ENCODE assay signal across 1 cellular context in the genomic region with DNA sequence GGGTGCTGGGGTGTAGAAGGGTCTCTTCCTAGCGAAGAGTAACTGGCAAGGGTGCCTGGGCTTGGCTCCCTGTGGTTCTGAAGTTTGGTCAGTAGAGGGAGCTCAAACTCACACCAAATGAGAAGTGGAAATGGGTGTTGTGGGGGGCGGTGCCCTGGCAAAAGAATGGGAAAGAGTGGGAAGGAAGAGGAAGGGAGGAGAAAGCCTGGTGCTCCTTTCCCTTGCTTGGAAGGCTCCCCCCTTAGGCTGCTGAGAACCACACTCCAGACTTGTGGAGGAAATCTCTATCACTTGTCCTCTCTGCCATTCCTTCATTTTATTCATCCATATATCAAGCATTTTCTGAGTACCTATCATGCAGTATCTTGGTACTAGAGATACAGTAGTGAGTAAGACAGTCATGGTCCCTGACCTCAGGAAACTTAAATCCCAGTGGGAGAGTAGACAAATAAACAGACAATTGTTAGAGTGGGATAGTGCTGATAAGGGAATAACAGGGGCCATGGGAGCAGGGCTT.
TF ChIP-seq lines count a peak whose summit lies in the region.

No MANE protein-coding gene starts in this region.

TF ChIP-seq in GM23338, 12 proteins besides CTCF, POLR2A, EP300 and RAD21 (continued from another document):
- TF ChIP-seq, protein P1, sequence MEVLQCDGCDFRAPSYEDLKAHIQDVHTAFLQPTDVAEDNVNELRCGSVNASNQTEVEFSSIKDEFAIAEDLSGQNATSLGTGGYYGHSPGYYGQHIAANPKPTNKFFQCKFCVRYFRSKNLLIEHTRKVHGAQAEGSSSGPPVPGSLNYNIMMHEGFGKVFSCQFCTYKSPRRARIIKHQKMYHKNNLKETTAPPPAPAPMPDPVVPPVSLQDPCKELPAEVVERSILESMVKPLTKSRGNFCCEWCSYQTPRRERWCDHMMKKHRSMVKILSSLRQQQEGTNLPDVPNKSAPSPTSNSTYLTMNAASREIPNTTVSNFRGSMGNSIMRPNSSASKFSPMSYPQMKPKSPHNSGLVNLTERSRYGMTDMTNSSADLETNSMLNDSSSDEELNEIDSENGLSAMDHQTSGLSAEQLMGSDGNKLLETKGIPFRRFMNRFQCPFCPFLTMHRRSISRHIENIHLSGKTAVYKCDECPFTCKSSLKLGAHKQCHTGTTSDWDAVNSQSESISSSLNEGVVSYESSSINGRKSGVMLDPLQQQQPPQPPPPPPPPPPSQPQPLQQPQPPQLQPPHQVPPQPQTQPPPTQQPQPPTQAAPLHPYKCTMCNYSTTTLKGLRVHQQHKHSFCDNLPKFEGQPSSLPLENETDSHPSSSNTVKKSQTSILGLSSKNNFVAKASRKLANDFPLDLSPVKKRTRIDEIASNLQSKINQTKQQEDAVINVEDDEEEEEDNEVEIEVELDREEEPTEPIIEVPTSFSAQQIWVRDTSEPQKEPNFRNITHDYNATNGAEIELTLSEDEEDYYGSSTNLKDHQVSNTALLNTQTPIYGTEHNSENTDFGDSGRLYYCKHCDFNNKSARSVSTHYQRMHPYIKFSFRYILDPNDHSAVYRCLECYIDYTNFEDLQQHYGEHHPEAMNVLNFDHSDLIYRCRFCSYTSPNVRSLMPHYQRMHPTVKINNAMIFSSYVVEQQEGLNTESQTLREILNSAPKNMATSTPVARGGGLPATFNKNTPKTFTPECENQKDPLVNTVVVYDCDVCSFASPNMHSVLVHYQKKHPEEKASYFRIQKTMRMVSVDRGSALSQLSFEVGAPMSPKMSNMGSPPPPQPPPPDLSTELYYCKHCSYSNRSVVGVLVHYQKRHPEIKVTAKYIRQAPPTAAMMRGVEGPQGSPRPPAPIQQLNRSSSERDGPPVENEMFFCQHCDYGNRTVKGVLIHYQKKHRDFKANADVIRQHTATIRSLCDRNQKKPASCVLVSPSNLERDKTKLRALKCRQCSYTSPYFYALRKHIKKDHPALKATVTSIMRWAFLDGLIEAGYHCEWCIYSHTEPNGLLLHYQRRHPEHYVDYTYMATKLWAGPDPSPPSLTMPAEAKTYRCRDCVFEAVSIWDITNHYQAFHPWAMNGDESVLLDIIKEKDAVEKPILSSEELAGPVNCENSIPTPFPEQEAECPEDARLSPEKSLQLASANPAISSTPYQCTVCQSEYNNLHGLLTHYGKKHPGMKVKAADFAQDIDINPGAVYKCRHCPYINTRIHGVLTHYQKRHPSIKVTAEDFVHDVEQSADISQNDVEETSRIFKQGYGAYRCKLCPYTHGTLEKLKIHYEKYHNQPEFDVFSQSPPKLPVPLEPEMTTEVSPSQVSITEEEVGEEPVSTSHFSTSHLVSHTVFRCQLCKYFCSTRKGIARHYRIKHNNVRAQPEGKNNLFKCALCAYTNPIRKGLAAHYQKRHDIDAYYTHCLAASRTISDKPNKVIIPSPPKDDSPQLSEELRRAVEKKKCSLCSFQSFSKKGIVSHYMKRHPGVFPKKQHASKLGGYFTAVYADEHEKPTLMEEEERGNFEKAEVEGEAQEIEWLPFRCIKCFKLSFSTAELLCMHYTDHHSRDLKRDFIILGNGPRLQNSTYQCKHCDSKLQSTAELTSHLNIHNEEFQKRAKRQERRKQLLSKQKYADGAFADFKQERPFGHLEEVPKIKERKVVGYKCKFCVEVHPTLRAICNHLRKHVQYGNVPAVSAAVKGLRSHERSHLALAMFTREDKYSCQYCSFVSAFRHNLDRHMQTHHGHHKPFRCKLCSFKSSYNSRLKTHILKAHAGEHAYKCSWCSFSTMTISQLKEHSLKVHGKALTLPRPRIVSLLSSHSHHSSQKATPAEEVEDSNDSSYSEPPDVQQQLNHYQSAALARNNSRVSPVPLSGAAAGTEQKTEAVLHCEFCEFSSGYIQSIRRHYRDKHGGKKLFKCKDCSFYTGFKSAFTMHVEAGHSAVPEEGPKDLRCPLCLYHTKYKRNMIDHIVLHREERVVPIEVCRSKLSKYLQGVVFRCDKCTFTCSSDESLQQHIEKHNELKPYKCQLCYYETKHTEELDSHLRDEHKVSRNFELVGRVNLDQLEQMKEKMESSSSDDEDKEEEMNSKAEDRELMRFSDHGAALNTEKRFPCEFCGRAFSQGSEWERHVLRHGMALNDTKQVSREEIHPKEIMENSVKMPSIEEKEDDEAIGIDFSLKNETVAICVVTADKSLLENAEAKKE (CRISPR knock-in tag; IDR thresholded peaks at IDR 0.05): no peak
- TF ChIP-seq EZH2phosphoT487 (IDR thresholded peaks at IDR 0.05; ENCODE audit: unreplicated experiment): no peak
